In the genomic region with DNA sequence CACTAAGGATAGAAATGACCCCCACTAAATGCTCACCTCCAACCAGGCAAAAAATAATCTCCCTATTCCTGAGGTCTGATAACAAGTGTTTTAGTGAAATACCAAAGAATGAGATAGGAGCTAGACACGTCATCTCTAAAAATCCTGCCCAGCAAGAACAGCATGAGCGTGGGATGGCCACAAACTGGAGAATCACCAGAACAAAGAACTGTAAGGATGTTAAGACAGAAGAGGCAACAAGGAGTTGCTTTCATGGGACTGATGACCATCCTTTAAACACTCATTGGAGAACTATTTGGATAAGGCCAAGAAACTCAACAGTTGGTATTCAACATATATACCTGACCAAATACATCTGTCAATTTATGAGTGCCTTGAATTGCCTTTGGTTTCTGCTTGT, we compare ENCODE assay signal across 24 cellular contexts.
DNase-seq lines count a peak whose midpoint lies in the region; ATAC-seq, FAIRE-seq and TF ChIP-seq lines count a peak whose summit lies in the region.
"Had no signal": no experiment of that assay in that cellular context is flagged by ENCODE, and none has a peak within 500 bp of the region (broad histone marks: within the 10 kb centered on the region; RNA-seq: fewer than 3 reads in every experiment).

No MANE protein-coding gene starts in this region.

- no peaks in the 10 kb centered on the region for H4K20me1 ChIP-seq in GM23248 (ENCODE audit: insufficient read depth)
- no peaks in the 10 kb centered on the region for H4K20me1 ChIP-seq in PC-3 (ENCODE audit: low read length)
- H4K20me1 ChIP-seq in smooth muscle cell (ENCODE audit: low read depth): no peaks in the 10 kb centered on the region

- no peak overlapping the region for H3K27ac ChIP-seq in GM23248
- H3K27ac ChIP-seq in PC-3 (ENCODE audit: low read length): no peak overlapping the region
- H3K27ac ChIP-seq in smooth muscle cell (ENCODE audit: low read depth): peak overlapping the region; percentile 25
- no peak overlapping the region for H3K27ac ChIP-seq in endodermal cell (ENCODE audit: low read depth, low read length)
- H3K27ac ChIP-seq in testis: no peak overlapping the region
- H3K27ac ChIP-seq: HL-60 had no signal

- H3K27me3 Mint-ChIP-seq in endodermal cell (ENCODE audit: insufficient read depth): peaks cover 5% of the 10 kb centered on the region
- H3K27me3 Mint-ChIP-seq: CD4-positive, CD25-positive, alpha-beta regulatory T cell; CD8-positive, alpha-beta memory T cell had no signal

- no peak overlapping the region for H2AFZ ChIP-seq in GM23248
- no peak overlapping the region for H2AFZ ChIP-seq in PC-3 (ENCODE audit: low read length)
- no peak overlapping the region for H2AFZ ChIP-seq in smooth muscle cell (ENCODE audit: low read depth)

- H3K36me3 ChIP-seq in GM23248 (ENCODE audit: low read depth): no peaks in the 10 kb centered on the region
- H3K36me3 ChIP-seq in PC-3 (ENCODE audit: low read depth, low read length): no peaks in the 10 kb centered on the region
- H3K36me3 ChIP-seq in smooth muscle cell (ENCODE audit: low read depth): no peaks in the 10 kb centered on the region
- H3K36me3 ChIP-seq in endodermal cell (ENCODE audit: control insufficient read depth, insufficient read depth, low read length): no peaks in the 10 kb centered on the region
- no peaks in the 10 kb centered on the region for H3K36me3 ChIP-seq in testis (ENCODE audit: low read depth, missing control alignments)
- H3K36me3 ChIP-seq: BE2C had no signal

- no peak for FAIRE-seq in D721Med (lab: Jason Lieb, UNC)
- FAIRE-seq: GM12892, GM18507, HTR-8/SVneo had no signal

- BruUV-seq in PC-3 (replicated peaks; lab: Mats Ljungman, UMichigan): no TSS peak

- H3K9me2 ChIP-seq in GM23248 (ENCODE audit: insufficient read depth) (no peaks in the 10 kb centered on the region), PC-3 (replicated peaks; ENCODE audit: low read length) (no peaks in the 10 kb centered on the region)

- H3K9ac ChIP-seq in GM23248: no peak overlapping the region
- no peak overlapping the region for H3K9ac ChIP-seq in PC-3 (ENCODE audit: low read length)
- H3K9ac ChIP-seq in smooth muscle cell (ENCODE audit: low read depth): no peak overlapping the region
- H3K9ac ChIP-seq in endodermal cell (ENCODE audit: extremely low read depth, low read length, poor library complexity, severe bottlenecking): no peak overlapping the region

- H3K9me3 Mint-ChIP-seq in endodermal cell: no peaks in the 10 kb centered on the region
- H3K9me3 Mint-ChIP-seq: CD4-positive, CD25-positive, alpha-beta regulatory T cell; HFFc6 had no signal

- 22 to 49% methylated on average over 2 of the region's 2 CpGs for WGBS in GM23248 (ENCODE audit: low coverage in 1 of 2, low lambda C conversion rate in 2 of 2, missing lambda C conversion rate in 2 of 2), 2 experiments
- WGBS in smooth muscle cell (ENCODE audit: low lambda C conversion rate): 63% methylated on average over 2 of the region's 2 CpGs
- 93 to 94% methylated on average over 2 of the region's 2 CpGs for WGBS in endodermal cell (ENCODE audit: insufficient coverage in 1 of 2, insufficient read length in 1 of 2), 2 experiments
- 83 to 91% methylated on average over 2 of the region's 2 CpGs for WGBS in testis, 2 donors

- peaks cover 36% of the 10 kb centered on the region for H3K4me1 Mint-ChIP-seq in endodermal cell
- H3K4me1 Mint-ChIP-seq: CD4-positive, CD25-positive, alpha-beta regulatory T cell; CD8-positive, alpha-beta memory T cell had no signal

- TF ChIP-seq CTCF in PC-3 (conservative IDR thresholded peaks at IDR 0.05; ENCODE audit: low read depth, low read length): no peak
- TF ChIP-seq CTCF in fibroblast of the aortic adventitia (IDR thresholded peaks at IDR 0.05; ENCODE audit: insufficient read depth, low read length): no peak
- TF ChIP-seq CTCF in smooth muscle cell (IDR thresholded peaks at IDR 0.05; ENCODE audit: borderline replicate concordance, insufficient read depth, poor library complexity, severe bottlenecking): no peak
- TF ChIP-seq CTCF in D721Med (IDR thresholded peaks at IDR 0.05; ENCODE audit: insufficient read depth, missing control alignments): no peak
- no peak for TF ChIP-seq CTCF in endodermal cell (conservative IDR thresholded peaks at IDR 0.05)
- no peak for TF ChIP-seq CTCF in testis (IDR thresholded peaks at IDR 0.05)

- in situ Hi-C loops in GM23248 (cut with MboI): no loop called here

- CTCF ChIA-PET in PC-3 (lab: Charles Lee): no interaction called here

- peak; percentile 12 for DNase-seq in GM23248
- peak; percentile 12 for DNase-seq in PC-3
- peak; percentile 19 for DNase-seq in fibroblast of the aortic adventitia (ENCODE audit: low read depth)
- DNase-seq in smooth muscle cell (lab: John Stamatoyannopoulos, UW; ENCODE audit: unreplicated experiment): no peak
- DNase-seq in D721Med (ENCODE audit: insufficient read length, low spot score): no peak
- no peak for DNase-seq in endodermal cell
- no peak for DNase-seq in testis
- DNase-seq: BE2C; C1 segment of cervical spinal cord; Caco-2; CD4-positive, CD25-positive, alpha-beta regulatory T cell; CD8-positive, alpha-beta memory T cell; DMS153; DMS79; GDM1; GOT3; H7; HFFc6; IMR-90 had no signal

- no peaks in the 10 kb centered on the region for H3K36me3 Mint-ChIP-seq in endodermal cell (ENCODE audit: low read depth)
- H3K36me3 Mint-ChIP-seq: CD4-positive, CD25-positive, alpha-beta regulatory T cell; CD8-positive, alpha-beta memory T cell had no signal

- H3K4me3 Mint-ChIP-seq in endodermal cell: no peak overlapping the region
- H3K4me3 Mint-ChIP-seq: CD4-positive, CD25-positive, alpha-beta regulatory T cell; CD8-positive, alpha-beta memory T cell; HFFc6 had no signal

- H3K4me2 ChIP-seq in GM23248 (ENCODE audit: unreplicated experiment) (no peak overlapping the region), PC-3 (ENCODE audit: low read length) (no peak overlapping the region), smooth muscle cell (no peak overlapping the region)

- POLR2A ChIA-PET in PC-3 (lab: Charles Lee; ENCODE audit: unreplicated experiment): no interaction called here

- H3K4me3 ChIP-seq in GM23248 (no peak overlapping the region), PC-3 (ENCODE audit: low read length) (no peak overlapping the region), fibroblast of the aortic adventitia (ENCODE audit: low read depth, low read length) (no peak overlapping the region), smooth muscle cell (no peak overlapping the region), endodermal cell (ENCODE audit: low read length) (no peak overlapping the region), testis (no peak overlapping the region)

- no peaks in the 10 kb centered on the region for H3K79me2 ChIP-seq in GM23248 (ENCODE audit: insufficient read depth)
- H3K79me2 ChIP-seq in PC-3 (ENCODE audit: low read length): no peaks in the 10 kb centered on the region
- no peaks in the 10 kb centered on the region for H3K79me2 ChIP-seq in smooth muscle cell (ENCODE audit: low read depth)

- no peak overlapping the region for H3K27ac Mint-ChIP-seq in endodermal cell
- H3K27ac Mint-ChIP-seq: CD4-positive, CD25-positive, alpha-beta regulatory T cell; CD8-positive, alpha-beta memory T cell; HFFc6 had no signal

- TF ChIP-seq POLR2A in testis (IDR thresholded peaks at IDR 0.05): no peak

- H3K9me3 ChIP-seq in GM23248 (ENCODE audit: low read depth): no peaks in the 10 kb centered on the region
- no peaks in the 10 kb centered on the region for H3K9me3 ChIP-seq in PC-3 (ENCODE audit: low read length)
- H3K9me3 ChIP-seq in smooth muscle cell (replicated peaks; ENCODE audit: low read depth): no peaks in the 10 kb centered on the region
- H3K9me3 ChIP-seq in endodermal cell (ENCODE audit: control insufficient read depth, low read length): no peaks in the 10 kb centered on the region
- H3K9me3 ChIP-seq in testis: no peaks in the 10 kb centered on the region
- H3K9me3 ChIP-seq: BE2C, Caco-2 had no signal

- no peaks in the 10 kb centered on the region for H3F3A ChIP-seq in GM23248 (ENCODE audit: insufficient read depth)
- no peaks in the 10 kb centered on the region for H3F3A ChIP-seq in PC-3 (ENCODE audit: low read length, unreplicated experiment)
- no peaks in the 10 kb centered on the region for H3F3A ChIP-seq in smooth muscle cell (ENCODE audit: low read depth)

- peaks cover 15% of the 10 kb centered on the region; the same call in 1 of the 2 replicates for H3K27me3 ChIP-seq in GM23248 (replicated peaks; ENCODE audit: insufficient read depth)
- H3K27me3 ChIP-seq in PC-3 (ENCODE audit: low read length): no peaks in the 10 kb centered on the region
- no peaks in the 10 kb centered on the region for H3K27me3 ChIP-seq in smooth muscle cell (ENCODE audit: low read depth)
- H3K27me3 ChIP-seq in endodermal cell (ENCODE audit: control insufficient read depth, insufficient read depth, low read length, poor library complexity, severe bottlenecking): no peaks in the 10 kb centered on the region
- no peaks in the 10 kb centered on the region for H3K27me3 ChIP-seq in testis
- H3K27me3 ChIP-seq: BE2C had no signal

- H3K4me1 ChIP-seq in GM23248 (ENCODE audit: insufficient read depth) (no peaks in the 10 kb centered on the region), PC-3 (ENCODE audit: insufficient read depth, low read length) (no peaks in the 10 kb centered on the region), smooth muscle cell (ENCODE audit: low read depth) (no peaks in the 10 kb centered on the region), endodermal cell (ENCODE audit: control insufficient read depth, insufficient read depth, low read length) (peaks cover 17% of the 10 kb centered on the region), testis (no peaks in the 10 kb centered on the region)
- H3K4me1 ChIP-seq: BE2C, Caco-2 had no signal

- no peak for ATAC-seq in PC-3
- ATAC-seq: HCT116 had no signal

- intact Hi-C loops in PC-3 (cut with micrococcal nuclease) (no loop called here), testis (cut with DNase I; ENCODE audit: low total_unique reads) (no loop called here)

Comparison
In these comparisons a context has a peak if more than half of its experiments do, and no peak if none do; other contexts are left out.
1. DNase-seq: peak in GM23248 (single experiment), PC-3 (single experiment) and fibroblast of the aortic adventitia (single experiment); none in smooth muscle cell (single experiment), D721Med (single experiment), endodermal cell (single experiment) and testis (single experiment).